In the genomic region with DNA sequence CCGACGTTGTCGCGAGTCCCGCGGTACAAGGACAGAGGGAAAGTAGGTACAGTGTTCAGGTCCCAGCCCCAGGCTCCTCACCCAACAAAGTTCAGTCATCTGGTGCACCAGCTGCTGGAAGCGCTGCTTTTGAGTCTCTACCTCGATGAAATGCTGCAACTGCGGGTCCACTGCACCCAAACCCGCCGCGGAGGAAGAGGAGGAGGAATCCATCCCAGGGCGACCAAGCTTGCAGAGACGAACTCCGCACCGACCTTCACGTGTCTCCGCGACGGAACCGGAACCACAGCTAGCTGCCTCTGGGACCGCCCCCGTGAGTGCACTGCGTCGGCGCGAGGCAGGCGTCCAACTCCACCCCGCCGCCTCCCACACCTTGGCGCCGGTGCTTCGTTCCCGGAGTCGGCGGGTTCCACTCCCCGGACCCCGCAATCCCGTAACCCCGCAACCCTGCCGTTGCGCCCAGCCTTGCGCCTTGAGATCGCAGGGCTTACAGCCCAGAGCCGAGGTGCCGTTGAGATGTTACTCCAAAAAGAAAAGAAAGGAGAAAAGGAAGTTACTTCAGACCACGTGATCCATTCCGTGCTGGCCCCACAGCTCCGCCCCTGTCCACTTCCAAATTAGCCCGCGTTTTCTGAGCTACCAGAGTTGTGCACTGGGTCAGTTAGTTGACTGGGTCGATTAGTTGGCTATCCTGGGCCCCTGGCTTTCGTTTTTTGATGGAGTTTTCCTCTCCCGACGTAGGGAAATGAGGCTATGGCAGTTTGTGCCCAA, we compare ENCODE assay signal across 8 cellular contexts. TPM values are rescaled to one million over a fixed set of nuclear protein-coding genes. Genes with fewer than 3 reads are reported as not detected.
DNase-seq lines count a peak whose midpoint lies in the region; ATAC-seq and TF ChIP-seq lines count a peak whose summit lies in the region.

A gene with protein sequence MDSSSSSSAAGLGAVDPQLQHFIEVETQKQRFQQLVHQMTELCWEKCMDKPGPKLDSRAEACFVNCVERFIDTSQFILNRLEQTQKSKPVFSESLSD (minus strand): TSS at position 291 of the 771 bp plus-strand sequence. CDS start 78 bp downstream, at position 213.

- DNase-seq in NCI-H2171 (lab: John Stamatoyannopoulos, UW) = peak; percentile 50
- peak; percentile 70 for DNase-seq in mammary epithelial cell
- peak; percentile 71 for DNase-seq in inferior parietal cortex (ENCODE audit: extremely low spot score)
- peak; percentile 67 to 72 for DNase-seq in stimulated activated CD4-positive, alpha-beta T cell treated with anti-CD3 and anti-CD28 coated beads, Interleukin-12 subunit alpha, Interleukin-12 subunit beta, amount 100 ng/mL, for 24 hours (ENCODE audit: low read depth in 2 of 2)

- in situ Hi-C loops in mammary epithelial cell (cut with MboI; ENCODE audit: low sequenced_read_pairs in 2 of 2) = loop anchor here in 1 of 2 donors (5.0 kb wide), 1 partner anchor 44 kb away; the partner anchor contains the start of gene RPL36A

- H3K4me1 ChIP-seq in ACC112 (ENCODE audit: control insufficient read depth, insufficient read depth, low read length, unreplicated experiment) (peaks cover 8% of the 10 kb centered on the region), mammary epithelial cell (ENCODE audit: insufficient read depth, low read length) (no peaks in the 10 kb centered on the region)

- peak within 1 kb of the TSS; percentile 81 for H3K27ac ChIP-seq in ACC112 (ENCODE audit: low read depth, low read length)
- peak within 1 kb of the TSS; percentile 59 for H3K27ac ChIP-seq in mammary epithelial cell (ENCODE audit: insufficient read depth, low read depth, low read length)

- peak; percentile 97 for ATAC-seq in GM18868 (IDR thresholded peaks at IDR 0.05; ENCODE audit: unreplicated experiment)
- peak; percentile 96 for ATAC-seq in HG03097 (IDR thresholded peaks at IDR 0.05; ENCODE audit: low FRiP score, unreplicated experiment)

- no peaks in the 10 kb centered on the region for H4K20me1 ChIP-seq in mammary epithelial cell (ENCODE audit: insufficient read depth, low read length)

- H3K27me3 ChIP-seq in ACC112 (ENCODE audit: insufficient read depth, low read length) (no peaks in the 10 kb centered on the region), mammary epithelial cell (ENCODE audit: insufficient read depth, low read length) (no peaks in the 10 kb centered on the region)

- TF ChIP-seq CTCF in WI38 (IDR thresholded peaks at IDR 0.05; ENCODE audit: low read depth, low read length) (no peak), mammary epithelial cell (conservative IDR thresholded peaks at IDR 0.05 in 1 of 2, IDR thresholded peaks at IDR 0.05 in 1 of 2; ENCODE audit: extremely low read depth in 1 of 2, insufficient read depth in 1 of 2, low read depth in 1 of 2, low read length in 2 of 2) (no peak)

- CTCF ChIA-PET in mammary epithelial cell (lab: Charles Lee; ENCODE audit: low non-redundant PET) = no interaction called here

- peak within 1 kb of the TSS; percentile 92 for H3K4me3 ChIP-seq in ACC112 (ENCODE audit: low read depth, low read length)
- H3K4me3 ChIP-seq in WI38 (ENCODE audit: low read depth, low read length) = peak within 1 kb of the TSS; percentile 73
- H3K4me3 ChIP-seq in mammary epithelial cell (replicated peaks in 1 of 3; ENCODE audit: insufficient read depth in 1 of 3, low read depth in 2 of 3, low read length in 3 of 3) = peak within 1 kb of the TSS; percentile 66 to 81 (median 71)

- H3K36me3 ChIP-seq in ACC112 (ENCODE audit: insufficient read depth, low read length) = no peaks in the 10 kb centered on the region
- no peaks in the 10 kb centered on the region for H3K36me3 ChIP-seq in mammary epithelial cell (ENCODE audit: insufficient read depth, low read length)

- H3K79me2 ChIP-seq in ACC112 (ENCODE audit: control insufficient read depth, insufficient read depth, low read length, unreplicated experiment) = peaks cover 27% of the 10 kb centered on the region
- peaks cover 40% of the 10 kb centered on the region for H3K79me2 ChIP-seq in mammary epithelial cell (ENCODE audit: insufficient read depth, low read length)

- peak within 1 kb of the TSS; percentile 6 for H2AFZ ChIP-seq in ACC112 (ENCODE audit: low read length, unreplicated experiment)
- H2AFZ ChIP-seq in mammary epithelial cell (ENCODE audit: low read depth, low read length) = peak within 1 kb of the TSS; percentile 90

- TSS peak; percentile 42 for BruUV-seq in mammary epithelial cell (replicated peaks; lab: Mats Ljungman, UMichigan)

- H3K9me3 ChIP-seq in mammary epithelial cell (replicated peaks; ENCODE audit: insufficient read depth, low read length) = no peaks in the 10 kb centered on the region

- H3K4me2 ChIP-seq in mammary epithelial cell (ENCODE audit: insufficient read depth, low read depth, low read length) = peak within 1 kb of the TSS; percentile 60

- intact Hi-C loops in mammary epithelial cell (cut with micrococcal nuclease) = loop anchor here (5.0 kb wide), 1 partner anchor 44 kb away; the partner anchor contains the start of gene RPL36A

- dilution Hi-C loops in mammary epithelial cell (cut with HindIII; ENCODE audit: low sequenced_read_pairs) = no loop called here

- WGBS in mammary epithelial cell (ENCODE audit: low coverage, missing lambda C conversion rate) = 33% methylated on average over 26 of the region's 55 CpGs

- H3K9ac ChIP-seq in mammary epithelial cell (ENCODE audit: insufficient read depth, low read length) = peak within 1 kb of the TSS; percentile 76

RNA-seq across cellular contexts. Expression of the gene that starts here (rescaled TPM):
- total RNA-seq in mammary epithelial cell = 10 to 100 TPM in 1 of 2 donors, 1 to 10 TPM in 1; 7.8 to 19.9 TPM
- 16.0 TPM for polyA plus RNA-seq in mammary epithelial cell
- 1.6 TPM for polyA minus RNA-seq in mammary epithelial cell

Comparison
In these comparisons a context has a peak if more than half of its experiments do, and no peak if none do; other contexts are left out.
1. Peak in every context shown above with its lines: DNase-seq, ATAC-seq, H3K4me3 ChIP-seq and H3K27ac ChIP-seq.